ENCODE assay signal across 1 cellular context in genomic region chr7:6294839-6295238, GRCh38.
TF ChIP-seq lines count a peak whose summit lies in the region.

No MANE protein-coding gene starts in this region.

TF ChIP-seq in IMR-90, 13 proteins besides CTCF, POLR2A, EP300 and RAD21 (continued from another document):
- TF ChIP-seq, protein P1, sequence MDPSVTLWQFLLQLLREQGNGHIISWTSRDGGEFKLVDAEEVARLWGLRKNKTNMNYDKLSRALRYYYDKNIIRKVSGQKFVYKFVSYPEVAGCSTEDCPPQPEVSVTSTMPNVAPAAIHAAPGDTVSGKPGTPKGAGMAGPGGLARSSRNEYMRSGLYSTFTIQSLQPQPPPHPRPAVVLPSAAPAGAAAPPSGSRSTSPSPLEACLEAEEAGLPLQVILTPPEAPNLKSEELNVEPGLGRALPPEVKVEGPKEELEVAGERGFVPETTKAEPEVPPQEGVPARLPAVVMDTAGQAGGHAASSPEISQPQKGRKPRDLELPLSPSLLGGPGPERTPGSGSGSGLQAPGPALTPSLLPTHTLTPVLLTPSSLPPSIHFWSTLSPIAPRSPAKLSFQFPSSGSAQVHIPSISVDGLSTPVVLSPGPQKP (IDR thresholded peaks at IDR 0.05; ENCODE audit: borderline replicate concordance, low read depth, low read length), result no peak
- TF ChIP-seq BHLHE40 (IDR thresholded peaks at IDR 0.05; ENCODE audit: low read depth, low read length) (no peak), FOS (IDR thresholded peaks at IDR 0.05; ENCODE audit: low read depth, low read length) (no peak), MAZ (IDR thresholded peaks at IDR 0.05; ENCODE audit: borderline replicate concordance, low read depth, low read length) (no peak), SMC3 (IDR thresholded peaks at IDR 0.05; ENCODE audit: low read depth, low read length) (no peak), NFE2L2 (IDR thresholded peaks at IDR 0.05; ENCODE audit: low read depth, low read length) (no peak), MAFK (IDR thresholded peaks at IDR 0.05; ENCODE audit: low read depth, low read length) (no peak)
- TF ChIP-seq, protein P2, sequence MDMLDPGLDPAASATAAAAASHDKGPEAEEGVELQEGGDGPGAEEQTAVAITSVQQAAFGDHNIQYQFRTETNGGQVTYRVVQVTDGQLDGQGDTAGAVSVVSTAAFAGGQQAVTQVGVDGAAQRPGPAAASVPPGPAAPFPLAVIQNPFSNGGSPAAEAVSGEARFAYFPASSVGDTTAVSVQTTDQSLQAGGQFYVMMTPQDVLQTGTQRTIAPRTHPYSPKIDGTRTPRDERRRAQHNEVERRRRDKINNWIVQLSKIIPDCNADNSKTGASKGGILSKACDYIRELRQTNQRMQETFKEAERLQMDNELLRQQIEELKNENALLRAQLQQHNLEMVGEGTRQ (IDR thresholded peaks at IDR 0.05; ENCODE audit: low read depth, low read length), result no peak
TF ChIP-seq in IMR-90: peak in this region for 0.
